In the genomic region with DNA sequence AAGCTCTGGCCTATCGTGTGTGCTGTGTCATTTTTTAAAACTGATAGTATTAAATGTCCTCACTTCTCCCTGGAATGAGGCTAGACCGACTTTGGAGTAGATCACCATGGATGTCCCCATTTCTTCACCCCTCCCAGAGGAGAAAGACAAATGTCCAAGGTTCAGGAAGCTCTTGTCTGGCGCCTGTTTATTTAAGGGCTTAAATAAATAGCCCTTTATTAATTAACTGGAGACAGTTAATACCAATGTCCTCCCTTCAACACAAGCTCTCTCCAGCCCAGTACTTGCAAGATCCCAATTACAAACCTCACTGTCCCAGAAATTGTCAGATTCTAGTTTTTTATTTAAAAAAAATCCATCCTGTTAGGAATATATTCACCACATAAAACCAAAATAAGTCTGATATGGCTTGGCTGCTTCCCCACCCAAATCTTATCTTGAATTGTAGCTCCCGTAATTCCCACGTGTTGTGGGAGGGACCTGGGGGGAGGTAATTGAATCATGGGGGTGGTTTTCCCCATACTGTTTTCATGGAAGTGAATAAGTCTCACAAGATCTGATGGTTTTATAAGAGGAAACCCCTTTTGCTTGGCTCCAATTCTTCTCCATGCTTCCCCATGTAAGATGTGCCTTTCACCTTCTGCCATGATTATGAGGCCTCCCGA, we compare ENCODE assay signal across 1 cellular context.
TF ChIP-seq lines count a peak whose summit lies in the region.

No MANE protein-coding gene starts in this region.

TF ChIP-seq in HepG2, 621 proteins besides CTCF, POLR2A, EP300 and RAD21 (continued from another document and continues in another):
- TF ChIP-seq PATZ1 (CRISPR knock-in tag; IDR thresholded peaks at IDR 0.05): peak; percentile 96
- TF ChIP-seq DRAP1 (CRISPR knock-in tag; IDR thresholded peaks at IDR 0.05): 0 out of 2 replicates have a peak, but pooled peaks have one; percentile 28
- TF ChIP-seq NONO (IDR thresholded peaks at IDR 0.05): no peak
- TF ChIP-seq NONO (CRISPR knock-in tag; conservative IDR thresholded peaks at IDR 0.05): 0 out of 2 replicates have a peak, but pooled peaks have one; percentile 51
- peak; percentile 68; the same call in 1 of the 2 replicates for TF ChIP-seq FOXJ3 (CRISPR knock-in tag; IDR thresholded peaks at IDR 0.05; ENCODE audit: borderline replicate concordance)
- TF ChIP-seq STAT6 (CRISPR knock-in tag; IDR thresholded peaks at IDR 0.05; ENCODE audit: borderline replicate concordance): 0 out of 2 replicates have a peak, but pooled peaks have one; percentile 53
- TF ChIP-seq ZSCAN25 (CRISPR knock-in tag; IDR thresholded peaks at IDR 0.05): peak; percentile 24; the same call in 1 of the 2 replicates
- TF ChIP-seq, protein P1, sequence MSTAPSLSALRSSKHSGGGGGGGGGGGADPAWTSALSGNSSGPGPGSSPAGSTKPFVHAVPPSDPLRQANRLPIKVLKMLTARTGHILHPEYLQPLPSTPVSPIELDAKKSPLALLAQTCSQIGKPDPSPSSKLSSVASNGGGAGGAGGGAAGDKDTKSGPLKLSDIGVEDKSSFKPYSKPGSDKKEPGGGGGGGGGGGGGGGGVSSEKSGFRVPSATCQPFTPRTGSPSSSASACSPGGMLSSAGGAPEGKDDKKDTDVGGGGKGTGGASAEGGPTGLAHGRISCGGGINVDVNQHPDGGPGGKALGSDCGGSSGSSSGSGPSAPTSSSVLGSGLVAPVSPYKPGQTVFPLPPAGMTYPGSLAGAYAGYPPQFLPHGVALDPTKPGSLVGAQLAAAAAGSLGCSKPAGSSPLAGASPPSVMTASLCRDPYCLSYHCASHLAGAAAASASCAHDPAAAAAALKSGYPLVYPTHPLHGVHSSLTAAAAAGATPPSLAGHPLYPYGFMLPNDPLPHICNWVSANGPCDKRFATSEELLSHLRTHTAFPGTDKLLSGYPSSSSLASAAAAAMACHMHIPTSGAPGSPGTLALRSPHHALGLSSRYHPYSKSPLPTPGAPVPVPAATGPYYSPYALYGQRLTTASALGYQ (CRISPR knock-in tag; IDR thresholded peaks at IDR 0.05): peak; percentile 53; the same call in 1 of the 2 replicates
- TF ChIP-seq, protein P2, sequence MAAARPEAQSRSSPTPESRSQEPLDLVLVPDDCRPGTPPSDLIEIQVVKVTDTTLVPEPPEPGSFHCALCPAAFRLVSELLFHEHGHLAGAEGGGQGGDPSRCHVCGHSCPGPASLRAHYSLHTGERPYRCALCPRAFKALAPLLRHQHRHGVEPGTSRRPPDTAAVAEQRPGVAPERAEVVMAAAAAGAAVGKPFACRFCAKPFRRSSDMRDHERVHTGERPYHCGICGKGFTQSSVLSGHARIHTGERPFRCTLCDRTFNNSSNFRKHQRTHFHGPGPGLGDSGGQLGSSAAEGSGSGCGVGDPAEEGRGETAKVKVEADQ (CRISPR knock-in tag; IDR thresholded peaks at IDR 0.05; ENCODE audit: borderline replicate concordance): peak; percentile 60; the same call in 1 of the 2 replicates
- 0 out of 2 replicates have a peak, but pooled peaks have one; percentile 36 for TF ChIP-seq RBFOX2 (IDR thresholded peaks at IDR 0.05; ENCODE audit: low read depth, low read length)
- TF ChIP-seq, protein P3, sequence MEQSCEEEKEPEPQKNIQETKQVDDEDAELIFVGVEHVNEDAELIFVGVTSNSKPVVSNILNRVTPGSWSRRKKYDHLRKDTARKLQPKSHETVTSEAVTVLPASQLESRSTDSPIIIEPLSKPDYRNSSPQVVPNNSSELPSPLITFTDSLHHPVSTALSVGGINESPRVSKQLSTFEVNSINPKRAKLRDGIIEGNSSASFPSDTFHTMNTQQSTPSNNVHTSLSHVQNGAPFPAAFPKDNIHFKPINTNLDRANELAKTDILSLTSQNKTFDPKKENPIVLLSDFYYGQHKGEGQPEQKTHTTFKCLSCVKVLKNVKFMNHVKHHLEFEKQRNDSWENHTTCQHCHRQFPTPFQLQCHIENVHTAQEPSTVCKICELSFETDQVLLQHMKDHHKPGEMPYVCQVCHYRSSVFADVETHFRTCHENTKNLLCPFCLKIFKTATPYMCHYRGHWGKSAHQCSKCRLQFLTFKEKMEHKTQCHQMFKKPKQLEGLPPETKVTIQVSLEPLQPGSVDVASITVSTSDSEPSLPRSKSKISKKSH (CRISPR knock-in tag; IDR thresholded peaks at IDR 0.05; ENCODE audit: borderline replicate concordance): no peak
- peak in 1 of 2 experiments; percentile 28; a peak in 1 of 4 replicates for TF ChIP-seq KLF16 (CRISPR knock-in tag; IDR thresholded peaks at IDR 0.05)
- 0 out of 2 replicates have a peak, but pooled peaks have one; percentile 47 for TF ChIP-seq TGIF2 (CRISPR knock-in tag; IDR thresholded peaks at IDR 0.05)
- TF ChIP-seq PAF1 (CRISPR knock-in tag; IDR thresholded peaks at IDR 0.05): no peak
- TF ChIP-seq, protein P4, sequence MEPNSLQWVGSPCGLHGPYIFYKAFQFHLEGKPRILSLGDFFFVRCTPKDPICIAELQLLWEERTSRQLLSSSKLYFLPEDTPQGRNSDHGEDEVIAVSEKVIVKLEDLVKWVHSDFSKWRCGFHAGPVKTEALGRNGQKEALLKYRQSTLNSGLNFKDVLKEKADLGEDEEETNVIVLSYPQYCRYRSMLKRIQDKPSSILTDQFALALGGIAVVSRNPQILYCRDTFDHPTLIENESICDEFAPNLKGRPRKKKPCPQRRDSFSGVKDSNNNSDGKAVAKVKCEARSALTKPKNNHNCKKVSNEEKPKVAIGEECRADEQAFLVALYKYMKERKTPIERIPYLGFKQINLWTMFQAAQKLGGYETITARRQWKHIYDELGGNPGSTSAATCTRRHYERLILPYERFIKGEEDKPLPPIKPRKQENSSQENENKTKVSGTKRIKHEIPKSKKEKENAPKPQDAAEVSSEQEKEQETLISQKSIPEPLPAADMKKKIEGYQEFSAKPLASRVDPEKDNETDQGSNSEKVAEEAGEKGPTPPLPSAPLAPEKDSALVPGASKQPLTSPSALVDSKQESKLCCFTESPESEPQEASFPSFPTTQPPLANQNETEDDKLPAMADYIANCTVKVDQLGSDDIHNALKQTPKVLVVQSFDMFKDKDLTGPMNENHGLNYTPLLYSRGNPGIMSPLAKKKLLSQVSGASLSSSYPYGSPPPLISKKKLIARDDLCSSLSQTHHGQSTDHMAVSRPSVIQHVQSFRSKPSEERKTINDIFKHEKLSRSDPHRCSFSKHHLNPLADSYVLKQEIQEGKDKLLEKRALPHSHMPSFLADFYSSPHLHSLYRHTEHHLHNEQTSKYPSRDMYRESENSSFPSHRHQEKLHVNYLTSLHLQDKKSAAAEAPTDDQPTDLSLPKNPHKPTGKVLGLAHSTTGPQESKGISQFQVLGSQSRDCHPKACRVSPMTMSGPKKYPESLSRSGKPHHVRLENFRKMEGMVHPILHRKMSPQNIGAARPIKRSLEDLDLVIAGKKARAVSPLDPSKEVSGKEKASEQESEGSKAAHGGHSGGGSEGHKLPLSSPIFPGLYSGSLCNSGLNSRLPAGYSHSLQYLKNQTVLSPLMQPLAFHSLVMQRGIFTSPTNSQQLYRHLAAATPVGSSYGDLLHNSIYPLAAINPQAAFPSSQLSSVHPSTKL (CRISPR knock-in tag; IDR thresholded peaks at IDR 0.05): peak; percentile 93
- no peak for TF ChIP-seq HNRNPK (IDR thresholded peaks at IDR 0.05; ENCODE audit: low read depth, low read length, poor library complexity, severe bottlenecking)
- no peak for TF ChIP-seq KIAA2018 (CRISPR knock-in tag; IDR thresholded peaks at IDR 0.05; ENCODE audit: borderline replicate concordance)
- TF ChIP-seq E2F1 (CRISPR knock-in tag; IDR thresholded peaks at IDR 0.05): no peak
- TF ChIP-seq TFDP1 (CRISPR knock-in tag; IDR thresholded peaks at IDR 0.05; ENCODE audit: borderline replicate concordance): no peak
- TF ChIP-seq BCL6 (CRISPR knock-in tag; IDR thresholded peaks at IDR 0.05): peak; percentile 77
